6 cellular contexts compared by ENCODE assay signal in the genomic region with DNA sequence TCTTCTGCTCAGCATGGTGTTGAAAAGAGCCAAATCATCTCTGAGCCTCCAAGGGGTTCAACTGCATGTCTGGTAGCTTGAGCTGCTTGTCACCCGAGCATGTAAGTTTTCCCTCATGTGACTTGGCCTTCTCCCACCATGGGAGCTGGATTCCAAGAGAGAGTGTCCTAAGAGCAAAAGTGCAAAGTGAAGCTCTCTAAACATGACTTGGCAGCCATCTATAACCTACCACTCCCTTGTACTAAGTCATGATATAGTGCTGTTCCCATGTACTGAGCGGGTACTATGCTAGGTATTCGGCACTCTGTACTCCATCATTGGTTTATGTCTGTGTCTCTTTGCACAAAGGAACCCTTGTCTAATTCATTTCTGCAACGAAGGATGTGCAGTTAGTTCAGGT.
"Had no signal": no experiment of that assay in that cellular context is flagged by ENCODE, and none has a peak within 500 bp of the region (broad histone marks: within the 10 kb centered on the region; RNA-seq: fewer than 3 reads in every experiment).

No MANE protein-coding gene starts in this region.

- ATAC-seq: HepG2, K562 had no signal

- FAIRE-seq: HepG2, HTR-8/SVneo, K562 had no signal

- DNase-seq: IMR-90, KBM-7, KG1 had no signal
